In genomic region chr10:12489806-12490205, GRCh38 we compare ENCODE assay signal across 14 cellular contexts.
"Had no signal": no experiment of that assay in that cellular context is flagged by ENCODE, and none has a peak within 500 bp of the region (broad histone marks: within the 10 kb centered on the region; RNA-seq: fewer than 3 reads in every experiment).

No MANE protein-coding gene starts in this region.

- H3K36me3 Mint-ChIP-seq: activated naive CD4-positive, alpha-beta T cell treated with anti-CD3 and anti-CD28 coated beads, Interleukin-2, amount 10 ng/mL, durations not matched to agents 7 days and 5 days had no signal

- H3K9me3 Mint-ChIP-seq: activated naive CD4-positive, alpha-beta T cell treated with anti-CD3 and anti-CD28 coated beads, Interleukin-2, amount 10 ng/mL, durations not matched to agents 7 days and 5 days; effector memory CD8-positive, alpha-beta T cell; neural crest cell; T-cell had no signal

- H3K27me3 Mint-ChIP-seq: activated naive CD4-positive, alpha-beta T cell treated with anti-CD3 and anti-CD28 coated beads, Interleukin-2, amount 10 ng/mL, durations not matched to agents 7 days and 5 days; effector memory CD8-positive, alpha-beta T cell; T-cell had no signal

- ATAC-seq: effector memory CD8-positive, alpha-beta T cell; T-cell; upper lobe of right lung had no signal

- H3K9me3 ChIP-seq: ovary, suprapubic skin, upper lobe of right lung had no signal

- H3K27me3 ChIP-seq: ovary, suprapubic skin, upper lobe of right lung had no signal

- H3K4me3 Mint-ChIP-seq: activated naive CD4-positive, alpha-beta T cell treated with anti-CD3 and anti-CD28 coated beads, Interleukin-2, amount 10 ng/mL, durations not matched to agents 7 days and 5 days; effector memory CD8-positive, alpha-beta T cell; neural crest cell; T-cell had no signal

- H3K4me1 Mint-ChIP-seq: neural crest cell had no signal

- DNase-seq: activated CD4-positive, alpha-beta T cell treated with anti-CD3 and anti-CD28 coated beads for 48 hours; activated naive CD4-positive, alpha-beta T cell treated with anti-CD3 and anti-CD28 coated beads, Interleukin-2, amount 10 ng/mL, durations not matched to agents 7 days and 5 days; caudate nucleus; cortex of kidney; effector memory CD8-positive, alpha-beta T cell; hippocampal formation; ovary; stimulated activated CD4-positive, alpha-beta T cell treated with anti-CD3 and anti-CD28 coated beads, Interleukin-1b, Interleukin-23, amount 100 ng/mL, for 48 hours; stimulated activated naive CD4-positive, alpha-beta T cell treated with Interleukin-2 at 50 U/mL for 16 hours; T-cell; upper lobe of right lung had no signal

- H3K4me1 ChIP-seq: suprapubic skin, upper lobe of right lung had no signal

- H3K4me3 ChIP-seq: ovary, suprapubic skin, upper lobe of right lung had no signal

- H3K27ac ChIP-seq: ovary, suprapubic skin, upper lobe of right lung, VCaP had no signal

- H3K27ac Mint-ChIP-seq: activated naive CD4-positive, alpha-beta T cell treated with anti-CD3 and anti-CD28 coated beads, Interleukin-2, amount 10 ng/mL, durations not matched to agents 7 days and 5 days; T-cell had no signal

- H3K36me3 ChIP-seq: ovary, suprapubic skin, upper lobe of right lung had no signal
